8 cellular contexts compared by ENCODE assay signal in genomic region chr2:196798980-196799379, GRCh38. TPM values are rescaled to one million over a fixed set of nuclear protein-coding genes. Genes with fewer than 3 reads are reported as not detected.
DNase-seq lines count a peak whose midpoint lies in the region; ATAC-seq, FAIRE-seq and TF ChIP-seq lines count a peak whose summit lies in the region.

No MANE protein-coding gene starts in this region.

- H3K79me2 ChIP-seq in PC-3 (ENCODE audit: low read length): peaks cover 31% of the 10 kb centered on the region

- peak overlapping the region; percentile 42; the same call in 1 of the 2 replicates for H3K27ac ChIP-seq in 22Rv1
- peak overlapping the region; percentile 21; the same call in 1 of the 2 replicates for H3K27ac ChIP-seq in PC-3 (ENCODE audit: low read length)
- H3K27ac ChIP-seq in neutrophil: peak overlapping the region; percentile 58

- intact Hi-C loops in PC-3 (cut with micrococcal nuclease): loop anchor here (5.0 kb wide), 1 partner anchor 128 kb away; the partner anchor contains the start of gene PGAP1

- DNase-seq in PC-3: no peak
- peak; percentile 7 for DNase-seq in epithelial cell of esophagus (ENCODE audit: low read depth)
- no peak for DNase-seq in HTR-8/SVneo (ENCODE audit: insufficient read length, low spot score)
- DNase-seq in NCI-H2029 (lab: John Stamatoyannopoulos, UW): no peak
- DNase-seq in activated gamma-delta T cell treated with Interleukin-2 at 50 U/mL for 16 hours: no peak

- H3F3A ChIP-seq in PC-3 (ENCODE audit: low read length, unreplicated experiment): no peaks in the 10 kb centered on the region

- H3K9ac ChIP-seq in PC-3 (ENCODE audit: low read length): peak overlapping the region; percentile 89

- H3K9me3 ChIP-seq in PC-3 (ENCODE audit: low read length) (no peaks in the 10 kb centered on the region), neutrophil (no peaks in the 10 kb centered on the region)

- ATAC-seq in GM19023 (IDR thresholded peaks at IDR 0.05; ENCODE audit: unreplicated experiment) (peak; percentile 9), PC-3 (no peak)

- TF ChIP-seq CTCF in 22Rv1 (IDR thresholded peaks at IDR 0.05): no peak
- TF ChIP-seq CTCF in PC-3 (conservative IDR thresholded peaks at IDR 0.05; ENCODE audit: low read depth, low read length): no peak
- no peak for TF ChIP-seq CTCF in epithelial cell of esophagus (IDR thresholded peaks at IDR 0.05; ENCODE audit: insufficient read depth, low read depth, low read length, missing control alignments)
- no peak for TF ChIP-seq CTCF in neutrophil (IDR thresholded peaks at IDR 0.05)

- H3K27me3 ChIP-seq in PC-3 (ENCODE audit: low read length) (no peaks in the 10 kb centered on the region), neutrophil (peaks cover 18% of the 10 kb centered on the region)

- POLR2A ChIA-PET in PC-3 (lab: Charles Lee; ENCODE audit: unreplicated experiment): interaction anchor here (0.6 to 0.7 kb wide), 2 partner anchors 189 to 590 kb away, joined by 4 to 9 read pairs; no protein-coding TSS in a partner anchor

- peak overlapping the region; percentile 87 for H2AFZ ChIP-seq in PC-3 (ENCODE audit: low read length)

- H3K36me3 ChIP-seq in PC-3 (ENCODE audit: low read depth, low read length) (peaks cover 18% of the 10 kb centered on the region; the same call in 1 of the 2 replicates), neutrophil (peaks cover 33% of the 10 kb centered on the region)

- CTCF ChIA-PET in PC-3 (lab: Charles Lee): no interaction called here

- TSS peak; percentile 79 for BruUV-seq in PC-3 (replicated peaks; lab: Mats Ljungman, UMichigan)

- H3K4me2 ChIP-seq in PC-3 (ENCODE audit: low read length): peak overlapping the region; percentile 97

- FAIRE-seq in HTR-8/SVneo (lab: Jason Lieb, UNC): no peak

- H3K4me1 ChIP-seq in PC-3 (ENCODE audit: insufficient read depth, low read length) (peaks cover 21% of the 10 kb centered on the region), neutrophil (ENCODE audit: control insufficient read depth in 1 of 2, insufficient read depth in 1 of 2, low read depth in 1 of 2, low read length in 1 of 2) (peaks cover 7 to 10% of the 10 kb centered on the region in 2 experiments)

- no peaks in the 10 kb centered on the region for H3K9me2 ChIP-seq in PC-3 (replicated peaks; ENCODE audit: low read length)

- H4K20me1 ChIP-seq in PC-3 (ENCODE audit: low read length): no peaks in the 10 kb centered on the region

- H3K4me3 ChIP-seq in PC-3 (ENCODE audit: low read length): peak overlapping the region; percentile 94
- H3K4me3 ChIP-seq in epithelial cell of esophagus (ENCODE audit: low read length): peak overlapping the region; percentile 99
- H3K4me3 ChIP-seq in neutrophil (ENCODE audit: low read depth in 1 of 2, low read length in 1 of 2): peak overlapping the region; percentile 61 to 79

RNA-seq across cellular contexts. Expression of gene GTF3C3, which starts 0.5 kb away (rescaled TPM):
- 37.7 and 38.2 TPM in 2 replicates for total RNA-seq in PC-3 (2014; rRNA removed)

RNA-seq across cellular contexts. Expression of gene C2orf66, which starts 10.2 kb away (rescaled TPM):
- total RNA-seq in PC-3 (2014; rRNA removed): 0.51 TPM in 1 of 2 replicates, not detected in the other
